19 cellular contexts compared by ENCODE assay signal in the genomic region with DNA sequence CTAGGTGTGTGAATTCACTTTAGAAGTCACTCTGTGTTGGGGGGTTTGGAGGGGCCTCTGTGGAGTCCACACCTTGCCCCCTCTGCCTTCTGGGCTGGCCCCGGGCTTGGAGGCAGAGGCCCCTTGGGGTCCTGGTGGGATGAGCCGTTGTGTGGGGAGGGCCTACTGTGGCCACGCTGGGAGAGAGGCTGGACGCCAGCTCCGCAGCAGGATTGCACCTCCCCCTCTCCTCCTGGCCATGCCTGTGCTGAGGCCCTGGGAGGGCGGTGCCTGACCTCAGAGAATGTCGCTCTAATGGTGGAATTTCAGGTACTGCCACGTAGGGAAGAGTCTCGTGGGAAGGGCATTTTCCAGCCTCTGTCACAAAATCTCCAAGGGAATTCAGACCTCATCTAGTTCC.
DNase-seq lines count a peak whose midpoint lies in the region; ATAC-seq, FAIRE-seq and TF ChIP-seq lines count a peak whose summit lies in the region.
"Had no signal": no experiment of that assay in that cellular context is flagged by ENCODE, and none has a peak within 500 bp of the region (broad histone marks: within the 10 kb centered on the region; RNA-seq: fewer than 3 reads in every experiment).

No MANE protein-coding gene starts in this region.

- no peaks in the 10 kb centered on the region for H4K20me1 ChIP-seq in SK-N-SH (ENCODE audit: insufficient read depth)
- H4K20me1 ChIP-seq in H1 (replicated peaks in 1 of 2; ENCODE audit: control insufficient read depth in 1 of 2, insufficient read depth in 2 of 2, low read length in 2 of 2), result no peaks in the 10 kb centered on the region

- H3K27me3 ChIP-seq in SK-N-SH (ENCODE audit: insufficient read depth), result no peaks in the 10 kb centered on the region
- H3K27me3 ChIP-seq in H1 (replicated peaks in 1 of 4; ENCODE audit: control insufficient read depth in 3 of 4, extremely low read depth in 1 of 4, insufficient read depth in 3 of 4, low read length in 3 of 4), result no peaks in the 10 kb centered on the region
- H3K27me3 ChIP-seq in mesenchymal stem cell (ENCODE audit: control insufficient read depth in 1 of 2, insufficient read depth in 1 of 2, low read length in 2 of 2), result no peaks in the 10 kb centered on the region
- H3K27me3 ChIP-seq in spleen (replicated peaks in 1 of 7), result peaks cover 0 to 4% (median 0%) of the 10 kb centered on the region in 7 donors

- peaks cover 0 to 6% of the 10 kb centered on the region in 2 experiments for H3K36me3 ChIP-seq in SK-N-SH (replicated peaks in 1 of 2; ENCODE audit: control insufficient read depth in 1 of 2, insufficient read depth in 2 of 2, low read length in 1 of 2)
- no peaks in the 10 kb centered on the region for H3K36me3 ChIP-seq in H1 (ENCODE audit: control insufficient read depth in 2 of 4, insufficient read depth in 4 of 4, low read length in 3 of 4)
- peaks cover 69 to 76% of the 10 kb centered on the region in 2 experiments for H3K36me3 ChIP-seq in mesenchymal stem cell (ENCODE audit: control insufficient read depth in 1 of 2, insufficient read depth in 2 of 2, low read depth in 1 of 2, low read length in 2 of 2)
- H3K36me3 ChIP-seq in spleen, result peaks cover 0 to 47% (median 5%) of the 10 kb centered on the region in 6 donors

- intact Hi-C loops in spleen (cut with DNase I; ENCODE audit: low total_unique reads), result no loop called here

- 93% methylated on average over 8 of the region's 9 CpGs for WGBS in SK-N-SH (ENCODE audit: low lambda C conversion rate)
- WGBS in H1 (ENCODE audit: extremely low coverage in 1 of 2, insufficient coverage in 1 of 2, insufficient read length in 1 of 2, insufficient replicate concordance in 2 of 2, low coverage in 1 of 2, low lambda C conversion rate in 2 of 2, missing lambda C conversion rate in 1 of 2), 2 experiments, result 74% methylated on average over 9 of the region's 9 CpGs; no CpG with 5 or more reads in 1 of the 2 experiments
- WGBS in mesenchymal stem cell, result 89% methylated on average over 9 of the region's 9 CpGs
- WGBS in spleen, 5 donors, result 79 to 98% (median 91%) methylated on average over 4 to 9 of the region's 9 CpGs

- TF ChIP-seq POLR2A in H1 (IDR thresholded peaks at IDR 0.05; ENCODE audit: control extremely low read depth in 1 of 2, low read depth in 2 of 2, low read length in 2 of 2) (no peak), spleen (IDR thresholded peaks at IDR 0.05) (no peak)

- no peak overlapping the region for H2BK5ac ChIP-seq in H1 (ENCODE audit: low read depth, low read length)
- H2BK5ac ChIP-seq in mesenchymal stem cell (ENCODE audit: low read depth, low read length, poor library complexity, severe bottlenecking), result no peak overlapping the region

- DNase-seq in SK-N-SH (peak; percentile 37), H1 (ENCODE audit: low read depth in 1 of 2, low spot score in 2 of 2) (no peak), mesenchymal stem cell (no peak), spleen (peak; percentile 51), GM19239 (ENCODE audit: insufficient read length, low spot score) (no peak), caudate nucleus (lab: John Stamatoyannopoulos, UW) (no peak), EL (no peak)
- DNase-seq: CD4-positive, CD25-positive, alpha-beta regulatory T cell; COR-L47; DMS 273 treated with DMSO at 0.1 percent for 48 hours; DND-41; GDM1; KBM-7; NCI-H1105 treated with DMSO at 0.1 percent for 48 hours; NCI-H1694; NCI-H2081 treated with DMSO at 0.1 percent for 48 hours; RPMI8226 had no signal

- H3K9ac ChIP-seq in SK-N-SH (no peak overlapping the region), H1 (replicated peaks in 1 of 4; ENCODE audit: extremely low read depth in 1 of 4, low read depth in 3 of 4, low read length in 3 of 4) (0 out of 7 replicates have a peak overlapping the region, but pooled peaks of 1 of the 4 experiments have one; percentile 12), mesenchymal stem cell (ENCODE audit: low read length) (no peak overlapping the region)

- H2BK120ac ChIP-seq in H1 (replicated peaks; ENCODE audit: low read depth, low read length) (no peak overlapping the region), mesenchymal stem cell (ENCODE audit: low read depth, low read length) (peak overlapping the region; percentile 11)

- no peak for TF ChIP-seq EP300 in SK-N-SH (IDR thresholded peaks at IDR 0.05; ENCODE audit: borderline replicate concordance in 1 of 2, low read depth in 1 of 2, low read length in 1 of 2)
- TF ChIP-seq EP300 in H1 (IDR thresholded peaks at IDR 0.05; ENCODE audit: borderline replicate concordance in 1 of 2, low read depth in 2 of 2, low read length in 2 of 2), result no peak

- no peaks in the 10 kb centered on the region for H3K9me2 ChIP-seq in SK-N-SH

- H3K18ac ChIP-seq in H1 (ENCODE audit: extremely low read depth, low read length), result peak overlapping the region; percentile 48; the same call in 1 of the 2 replicates
- no peak overlapping the region for H3K18ac ChIP-seq in mesenchymal stem cell (ENCODE audit: low read depth in 1 of 2, low read length in 2 of 2)

- FAIRE-seq in H1 (lab: Jason Lieb, UNC), result no peak
- FAIRE-seq in GM19239 (lab: Jason Lieb, UNC), result no peak

- CTCF ChIA-PET in SK-N-SH (lab: Yijun Ruan, JAX) (no interaction called here), H1 (lab: Charles Lee; ENCODE audit: partially characterized antibody) (interaction anchor here (0.7 to 1.0 kb wide), 2 partner anchors 37 to 339 kb away, joined by 3 read pairs; no protein-coding TSS in a partner anchor)

- no peaks in the 10 kb centered on the region for H3K23me2 ChIP-seq in H1 (ENCODE audit: low read depth, low read length)

- H4K5ac ChIP-seq in H1 (ENCODE audit: insufficient read length, low read depth, low read length), result no peak overlapping the region

- H3K23ac ChIP-seq in H1 (ENCODE audit: insufficient read length) (no peak overlapping the region), mesenchymal stem cell (ENCODE audit: low read length in 2 of 2) (no peak overlapping the region)

- H3K79me2 ChIP-seq in SK-N-SH (ENCODE audit: insufficient read depth) (no peaks in the 10 kb centered on the region), H1 (ENCODE audit: control insufficient read depth in 1 of 2, insufficient read depth in 2 of 2, low read length in 2 of 2) (no peaks in the 10 kb centered on the region)

- TF ChIP-seq RAD21 in SK-N-SH (IDR thresholded peaks at IDR 0.05; ENCODE audit: low read length) (no peak), H1 (IDR thresholded peaks at IDR 0.05 in 1 of 2, conservative IDR thresholded peaks at IDR 0.05 in 1 of 2; ENCODE audit: low read depth in 2 of 2, low read length in 2 of 2) (no peak)

- no peak overlapping the region for H3K56ac ChIP-seq in H1 (replicated peaks; ENCODE audit: insufficient read length, low read depth, low read length)

- TF ChIP-seq CTCF in SK-N-SH (IDR thresholded peaks at IDR 0.05) (no peak), H1 (IDR thresholded peaks at IDR 0.05; ENCODE audit: control extremely low read depth in 1 of 3, insufficient read depth in 1 of 3, low read depth in 1 of 3, low read length in 3 of 3) (no peak), spleen (IDR thresholded peaks at IDR 0.05 in 8 of 11, conservative IDR thresholded peaks at IDR 0.05 in 3 of 11) (no peak)

- ATAC-seq in SK-N-SH treated with all-trans-retinoic acid at 6 μM for 48 hours, result no peak

- H2BK15ac ChIP-seq in H1 (ENCODE audit: low read length) (no peak overlapping the region), mesenchymal stem cell (ENCODE audit: low read depth, poor library complexity, severe bottlenecking) (no peak overlapping the region)

- H3K4me1 ChIP-seq in SK-N-SH (ENCODE audit: control insufficient read depth in 1 of 2, insufficient read depth in 2 of 2, low read depth in 1 of 2, low read length in 1 of 2) (peaks cover 0 to 18% of the 10 kb centered on the region in 2 experiments; a peak in 1 of 4 replicates), H1 (replicated peaks in 1 of 4; ENCODE audit: control insufficient read depth in 3 of 4, insufficient read depth in 4 of 4, low read length in 3 of 4) (peaks cover 0 to 14% (median 8%) of the 10 kb centered on the region in 4 experiments; a peak in 5 of 7 replicates), mesenchymal stem cell (ENCODE audit: control insufficient read depth, insufficient read depth, low read depth, low read length) (peaks cover 4% of the 10 kb centered on the region), spleen (peaks cover 0 to 27% (median 9%) of the 10 kb centered on the region in 6 donors)

- no peak overlapping the region for H3K4me2 ChIP-seq in SK-N-SH
- 0 out of 4 replicates have a peak overlapping the region, but pooled peaks of 1 of the 2 experiments have one; percentile 14 for H3K4me2 ChIP-seq in H1 (ENCODE audit: insufficient read depth in 1 of 2, low read depth in 2 of 2, low read length in 2 of 2)
- no peak overlapping the region for H3K4me2 ChIP-seq in mesenchymal stem cell (ENCODE audit: low read length, poor library complexity, severe bottlenecking)

- POLR2A ChIA-PET in SK-N-SH (lab: Yijun Ruan, JAX), result no interaction called here
- POLR2A ChIA-PET in H1 (lab: Charles Lee; ENCODE audit: partially characterized antibody), result interaction anchor here (1.0 kb wide), 1 partner anchor 9 kb away, joined by 4 read pairs; no protein-coding TSS in a partner anchor

- H4K91ac ChIP-seq in H1 (replicated peaks; ENCODE audit: insufficient read length, low read length), result peak overlapping the region; percentile 11
- H4K91ac ChIP-seq in mesenchymal stem cell (ENCODE audit: low read length), result peak overlapping the region; percentile 7

- no peak overlapping the region for H2BK20ac ChIP-seq in H1 (ENCODE audit: low read length)

- H2AFZ ChIP-seq in SK-N-SH (ENCODE audit: low read depth) (no peak overlapping the region), H1 (ENCODE audit: low read length) (no peak overlapping the region), mesenchymal stem cell (ENCODE audit: low read depth, low read length) (no peak overlapping the region)

- H3K4ac ChIP-seq in H1 (replicated peaks; ENCODE audit: insufficient read length, low read depth, low read length) (no peak overlapping the region), mesenchymal stem cell (ENCODE audit: low read depth in 1 of 2, low read length in 2 of 2) (no peak overlapping the region)

- no peak overlapping the region for H3K14ac ChIP-seq in H1 (ENCODE audit: insufficient read length)
- no peak overlapping the region for H3K14ac ChIP-seq in mesenchymal stem cell (ENCODE audit: low read length in 2 of 2)

- H3K9me3 ChIP-seq in SK-N-SH (no peaks in the 10 kb centered on the region), H1 (ENCODE audit: insufficient read depth in 2 of 2, low read depth in 1 of 2, low read length in 1 of 2) (no peaks in the 10 kb centered on the region; a peak in 1 of 4 replicates), mesenchymal stem cell (ENCODE audit: control insufficient read depth, low read length) (no peaks in the 10 kb centered on the region), spleen (no peaks in the 10 kb centered on the region)

- H2BK12ac ChIP-seq in H1 (ENCODE audit: low read depth, low read length) (no peak overlapping the region), mesenchymal stem cell (ENCODE audit: low read length in 2 of 2) (no peak overlapping the region)

- H4K8ac ChIP-seq in H1 (ENCODE audit: extremely low read depth, insufficient read depth, low read length), result peak overlapping the region; percentile 38; the same call in 1 of the 2 replicates
- no peak overlapping the region for H4K8ac ChIP-seq in mesenchymal stem cell (ENCODE audit: low read length)

- H3K79me1 ChIP-seq in H1 (ENCODE audit: low read depth, low read length) (no peaks in the 10 kb centered on the region), mesenchymal stem cell (replicated peaks; ENCODE audit: low read length, poor library complexity, severe bottlenecking) (no peaks in the 10 kb centered on the region)

- H3K4me3 ChIP-seq in SK-N-SH (ENCODE audit: low read depth in 2 of 2, low read length in 1 of 2) (no peak overlapping the region), H1 (ENCODE audit: extremely low read depth in 1 of 4, insufficient read depth in 2 of 4, low read depth in 3 of 4, low read length in 4 of 4) (no peak overlapping the region), mesenchymal stem cell (ENCODE audit: insufficient read depth in 1 of 2, low read depth in 1 of 2, low read length in 2 of 2) (no peak overlapping the region), spleen (no peak overlapping the region)

- H3F3A ChIP-seq in SK-N-SH (replicated peaks; ENCODE audit: insufficient read depth), result no peaks in the 10 kb centered on the region

- no peak overlapping the region for H2AK5ac ChIP-seq in H1 (ENCODE audit: low read depth, low read length)
- H2AK5ac ChIP-seq in mesenchymal stem cell (ENCODE audit: low read length, severe bottlenecking), result no peak overlapping the region

- H3K27ac ChIP-seq in SK-N-SH (ENCODE audit: low read depth in 2 of 2, low read length in 1 of 2) (no peak overlapping the region), H1 (ENCODE audit: low read depth, low read length) (no peak overlapping the region), mesenchymal stem cell (ENCODE audit: low read length, poor library complexity, severe bottlenecking) (no peak overlapping the region), spleen (peak overlapping the region in 5 of 8 donors; percentile 30 to 60 (median 54)), caudate nucleus (ENCODE audit: low read depth, low read length) (no peak overlapping the region)
- H3K27ac ChIP-seq: 22Rv1 had no signal

Comparison
In these comparisons a context has a peak if more than half of its experiments do, and no peak if none do; other contexts are left out.
1. DNase-seq: peak in SK-N-SH (single experiment) and spleen (single experiment); none in H1 (0 of 2), mesenchymal stem cell (single experiment), GM19239 (single experiment), caudate nucleus (0 of 61) and EL (single experiment).
2. H3K27ac ChIP-seq: peak in spleen (5 of 8); none in SK-N-SH (0 of 2), H1 (single experiment), mesenchymal stem cell (single experiment) and caudate nucleus (single experiment).